ENCODE assay signal across 33 cellular contexts in the genomic region with DNA sequence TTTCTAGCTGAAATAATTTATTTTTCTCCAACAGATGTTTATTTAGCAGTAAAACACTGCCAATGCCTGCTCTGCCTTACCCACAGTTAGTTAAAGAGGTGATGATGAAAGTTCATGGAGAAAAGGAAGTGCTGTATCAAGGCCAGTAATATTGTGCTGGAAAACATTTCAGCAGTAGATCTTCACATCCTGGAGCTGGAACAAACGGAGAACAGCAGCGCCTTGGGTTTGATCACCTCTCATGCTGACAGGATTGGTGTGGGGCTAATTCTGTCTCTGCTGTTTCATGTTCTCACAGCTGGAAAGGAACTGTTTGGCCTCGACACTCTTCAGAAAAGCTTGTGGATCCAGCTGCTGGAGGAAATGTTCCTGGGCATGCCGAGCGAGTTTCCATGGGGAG.
"Had no signal": no experiment of that assay in that cellular context is flagged by ENCODE, and none has a peak within 500 bp of the region (broad histone marks: within the 10 kb centered on the region; RNA-seq: fewer than 3 reads in every experiment).

No MANE protein-coding gene starts in this region.

- H3K36me3 ChIP-seq: ascending aorta, cardiac muscle cell had no signal

- ATAC-seq: activated CD8-positive, alpha-beta memory T cell treated with anti-CD3 and anti-CD28 coated beads, Interleukin-2, amount 10 ng/mL, durations not matched to agents 7 days and 5 days; activated T-cell treated with anti-CD3 and anti-CD28 coated beads, Interleukin-2, amount 50 U/mL, for 72 hours; activated T-helper 17 cell treated with anti-CD3 and anti-CD28 coated beads, Interleukin-2, amount 50 U/mL, for 72 hours; PC-3 had no signal

- H3K27me3 ChIP-seq: ascending aorta, cardiac muscle cell had no signal

- DNase-seq: activated B cell treated with CpG ODN at 0.5 μM for 24 hours; activated CD4-positive, alpha-beta memory T cell treated with anti-CD3 and anti-CD28 coated beads, Interleukin-2, amount 10 ng/mL, durations not matched to agents 7 days and 5 days; activated CD4-positive, alpha-beta T cell treated with anti-CD3 and anti-CD28 coated beads for 4 hours; activated CD4-positive, CD25-positive, alpha-beta regulatory T cell treated with anti-CD3 and anti-CD28 coated beads, Interleukin-2, amount 50 U/mL, for 72 hours; activated CD8-positive, alpha-beta memory T cell treated with anti-CD3 and anti-CD28 coated beads for 24 hours; activated CD8-positive, alpha-beta memory T cell treated with anti-CD3 and anti-CD28 coated beads, Interleukin-2, amount 10 ng/mL, durations not matched to agents 7 days and 5 days; activated CD8-positive, alpha-beta memory T cell treated with anti-CD3 and anti-CD28 coated beads, Interleukin-2, amount 50 U/mL, for 48 hours; activated effector memory CD4-positive, alpha-beta T cell treated with anti-CD3 and anti-CD28 coated beads, Interleukin-2, amount 50 U/mL, for 16 hours; activated naive CD4-positive, alpha-beta T cell; activated naive CD8-positive, alpha-beta T cell treated with anti-CD3 and anti-CD28 coated beads, Interleukin-2, amount 10 ng/mL, durations not matched to agents 7 days and 5 days; activated T-cell treated with anti-CD3 and anti-CD28 coated beads, Interleukin-2, amount 50 U/mL, for 72 hours; amygdala; Karpas-422; KBM-7; MV-4-11; NCI-H1092; NCI-H1436 treated with DMSO at 0.1 percent for 48 hours; NCI-H1694 treated with DMSO at 0.1 percent for 48 hours; NCI-H2029; NCI-H345; NCI-H524 treated with DMSO at 0.1 percent for 48 hours; NK-92 treated with Interleukin-12 subunit alpha and Interleukin-12 subunit beta, amount 100 ng/mL, for 24 hours; PC-3; Right ventricle myocardium superior; SW 1271; T-helper 1 cell; T-helper 2 cell; T-helper 9 cell had no signal

- H3K27ac Mint-ChIP-seq: activated B cell treated with CpG ODN at 0.5 μM for 24 hours; activated CD4-positive, alpha-beta memory T cell treated with anti-CD3 and anti-CD28 coated beads, Interleukin-2, amount 10 ng/mL, durations not matched to agents 7 days and 5 days; activated CD8-positive, alpha-beta memory T cell treated with anti-CD3 and anti-CD28 coated beads, Interleukin-2, amount 10 ng/mL, durations not matched to agents 7 days and 5 days; activated naive CD4-positive, alpha-beta T cell treated with anti-CD3 and anti-CD28 coated beads, Interleukin-2, amount 50 U/mL, for 24 hours; activated naive CD8-positive, alpha-beta T cell treated with anti-CD3 and anti-CD28 coated beads, Interleukin-2, amount 10 ng/mL, durations not matched to agents 7 days and 5 days; activated T-cell treated with anti-CD3 and anti-CD28 coated beads, Interleukin-2, amount 50 U/mL, for 72 hours; activated T-helper 17 cell treated with anti-CD3 and anti-CD28 coated beads, Interleukin-2, amount 50 U/mL, for 72 hours had no signal

- H3K36me3 Mint-ChIP-seq: activated CD8-positive, alpha-beta memory T cell treated with anti-CD3 and anti-CD28 coated beads, Interleukin-2, amount 10 ng/mL, durations not matched to agents 7 days and 5 days; activated naive CD4-positive, alpha-beta T cell treated with anti-CD3 and anti-CD28 coated beads, Interleukin-2, amount 50 U/mL, for 24 hours; activated naive CD8-positive, alpha-beta T cell treated with anti-CD3 and anti-CD28 coated beads, Interleukin-2, amount 10 ng/mL, durations not matched to agents 7 days and 5 days had no signal

- H3K27ac ChIP-seq: ascending aorta, cardiac muscle cell, VCaP had no signal

- H3K4me1 ChIP-seq: ascending aorta had no signal

- H3K4me1 Mint-ChIP-seq: activated B cell treated with CpG ODN at 0.5 μM for 24 hours; activated CD4-positive, alpha-beta memory T cell treated with anti-CD3 and anti-CD28 coated beads, Interleukin-2, amount 10 ng/mL, durations not matched to agents 7 days and 5 days; activated CD8-positive, alpha-beta memory T cell treated with anti-CD3 and anti-CD28 coated beads, Interleukin-2, amount 10 ng/mL, durations not matched to agents 7 days and 5 days; activated naive CD4-positive, alpha-beta T cell treated with anti-CD3 and anti-CD28 coated beads, Interleukin-2, amount 50 U/mL, for 24 hours; activated naive CD8-positive, alpha-beta T cell treated with anti-CD3 and anti-CD28 coated beads, Interleukin-2, amount 10 ng/mL, durations not matched to agents 7 days and 5 days; activated T-helper 17 cell treated with anti-CD3 and anti-CD28 coated beads, Interleukin-2, amount 50 U/mL, for 72 hours had no signal

- H3K9me3 Mint-ChIP-seq: activated B cell treated with CpG ODN at 0.5 μM for 24 hours; activated CD4-positive, alpha-beta memory T cell treated with anti-CD3 and anti-CD28 coated beads, Interleukin-2, amount 10 ng/mL, durations not matched to agents 7 days and 5 days; activated naive CD4-positive, alpha-beta T cell treated with anti-CD3 and anti-CD28 coated beads, Interleukin-2, amount 50 U/mL, for 24 hours; activated naive CD8-positive, alpha-beta T cell treated with anti-CD3 and anti-CD28 coated beads, Interleukin-2, amount 10 ng/mL, durations not matched to agents 7 days and 5 days; activated T-cell treated with anti-CD3 and anti-CD28 coated beads, Interleukin-2, amount 50 U/mL, for 72 hours; activated T-helper 17 cell treated with anti-CD3 and anti-CD28 coated beads, Interleukin-2, amount 50 U/mL, for 72 hours had no signal

- H3K4me3 ChIP-seq: ascending aorta, cardiac muscle cell had no signal

- H3K9me3 ChIP-seq: ascending aorta had no signal

- H3K4me3 Mint-ChIP-seq: activated B cell treated with CpG ODN at 0.5 μM for 24 hours; activated CD4-positive, alpha-beta memory T cell treated with anti-CD3 and anti-CD28 coated beads, Interleukin-2, amount 10 ng/mL, durations not matched to agents 7 days and 5 days; activated CD8-positive, alpha-beta memory T cell treated with anti-CD3 and anti-CD28 coated beads, Interleukin-2, amount 10 ng/mL, durations not matched to agents 7 days and 5 days; activated naive CD4-positive, alpha-beta T cell treated with anti-CD3 and anti-CD28 coated beads, Interleukin-2, amount 50 U/mL, for 24 hours; activated naive CD8-positive, alpha-beta T cell treated with anti-CD3 and anti-CD28 coated beads, Interleukin-2, amount 10 ng/mL, durations not matched to agents 7 days and 5 days; activated T-cell treated with anti-CD3 and anti-CD28 coated beads, Interleukin-2, amount 50 U/mL, for 72 hours; activated T-helper 17 cell treated with anti-CD3 and anti-CD28 coated beads, Interleukin-2, amount 50 U/mL, for 72 hours had no signal
